In the genomic region with DNA sequence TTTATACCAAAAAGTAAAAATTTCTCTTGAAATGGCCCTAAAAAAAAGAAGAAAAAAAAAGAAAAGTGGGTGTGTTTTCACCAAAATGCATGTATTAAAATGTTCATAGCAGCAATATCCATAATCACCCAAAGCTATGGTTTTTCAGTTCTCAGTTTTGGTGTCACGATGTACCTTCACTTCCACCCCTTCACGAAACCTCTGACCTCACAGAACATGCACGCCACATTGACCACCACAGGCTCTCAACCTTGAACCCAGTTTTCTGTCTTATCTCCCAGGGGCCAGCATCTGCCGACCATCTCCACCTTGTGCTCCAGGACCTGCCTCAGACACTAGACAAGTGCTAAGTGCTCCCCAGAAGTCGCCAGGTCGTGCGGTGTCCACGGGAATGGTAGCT, we compare ENCODE assay signal across 25 cellular contexts.
"Had no signal": no experiment of that assay in that cellular context is flagged by ENCODE, and none has a peak within 500 bp of the region (broad histone marks: within the 10 kb centered on the region; RNA-seq: fewer than 3 reads in every experiment).

No MANE protein-coding gene starts in this region.

- H3K4me1 ChIP-seq: colonic mucosa, left lung had no signal

- H3K9me3 ChIP-seq: colonic mucosa, left lung, tibial artery had no signal

- H3K27me3 ChIP-seq: colonic mucosa, dorsolateral prefrontal cortex, left lung, tibial artery had no signal

- H3K4me3 ChIP-seq: colonic mucosa, dorsolateral prefrontal cortex, left lung, lung, tibial artery had no signal

- H3K36me3 ChIP-seq: colonic mucosa, left lung had no signal

- ATAC-seq: activated CD4-positive, CD25-positive, alpha-beta regulatory T cell treated with anti-CD3 and anti-CD28 coated beads, Interleukin-2, amount 50 U/mL, for 24 hours; activated CD8-positive, alpha-beta T cell treated with anti-CD3 and anti-CD28 coated beads, Interleukin-2, amount 10 ng/mL, durations not matched to agents 7 days and 5 days; activated T-helper 17 cell treated with anti-CD3 and anti-CD28 coated beads, Interleukin-2, amount 50 U/mL, for 72 hours; effector memory CD8-positive, alpha-beta T cell; esophagus mucosa; left lung; naive thymus-derived CD4-positive, alpha-beta T cell; sciatic nerve; stimulated activated effector memory CD8-positive, alpha-beta T cell treated with anti-CD3 and anti-CD28 coated beads, Interleukin-12 subunit alpha, Interleukin-12 subunit beta, amount 100 ng/mL, for 72 hours; stimulated activated naive CD8-positive, alpha-beta T cell treated with anti-CD3 and anti-CD28 coated beads, Interleukin-15, amount 100 ng/mL, for 72 hours had no signal

- H3K27ac ChIP-seq: colonic mucosa, dorsolateral prefrontal cortex, left lung, tibial artery, VCaP had no signal

- DNase-seq: activated CD4-positive, alpha-beta T cell treated with anti-CD3 and anti-CD28 coated beads, Interleukin-2, amount 10 ng/mL, durations not matched to agents 24 days and 14 days; activated CD8-positive, alpha-beta T cell treated with anti-CD3 and anti-CD28 coated beads, Interleukin-2, amount 10 ng/mL, durations not matched to agents 7 days and 5 days; activated naive CD4-positive, alpha-beta T cell treated with Interleukin-2 at 50 U/mL for 16 hours; activated naive CD8-positive, alpha-beta T cell treated with anti-CD3 and anti-CD28 coated beads for 36 hours; activated T-cell treated with anti-CD3 and anti-CD28 coated beads, Interleukin-2, amount 50 U/mL, for 24 hours; amniotic stem cell; colonic mucosa; dorsolateral prefrontal cortex; effector memory CD8-positive, alpha-beta T cell; foreskin melanocyte; kidney glomerular epithelial cell; left lung; naive thymus-derived CD4-positive, alpha-beta T cell; small intestine; stimulated activated CD4-positive, alpha-beta T cell treated with anti-CD3 and anti-CD28 coated beads, Interleukin-2, amount 100 ng/mL, for 24 hours; stimulated activated naive CD8-positive, alpha-beta T cell treated with anti-CD3 and anti-CD28 coated beads, Interleukin-15, amount 100 ng/mL, for 72 hours; tibial artery had no signal

- FAIRE-seq: bronchial epithelial cell, small intestine had no signal
